ENCODE assay signal across 19 cellular contexts in genomic region chr4:40581254-40582140, GRCh38. TPM values are rescaled to one million over a fixed set of nuclear protein-coding genes. Genes with fewer than 3 reads are reported as not detected.
A peak's percentile ranks its signal among the peaks of the same experiment; 100 is the strongest.
DNase-seq lines count a peak whose midpoint lies in the region; ATAC-seq, FAIRE-seq and TF ChIP-seq lines count a peak whose summit lies in the region.
"Had no signal": no experiment of that assay in that cellular context is flagged by ENCODE, and none has a peak within 500 bp of the region (broad histone marks: within the 10 kb centered on the region; RNA-seq: fewer than 3 reads in every experiment).

No MANE protein-coding gene starts in this region.

- H3K36me3 Mint-ChIP-seq in IgD-negative memory B cell: no peaks in the 10 kb centered on the region
- H3K36me3 Mint-ChIP-seq: immature natural killer cell had no signal

- intact Hi-C loops in adrenal gland (cut with DNase I): no loop called here

- WGBS in adrenal gland, 4 donors: 88 to 89% (median 88%) methylated on average over 15 of the region's 15 CpGs

- TF ChIP-seq POLR2A in adrenal gland (IDR thresholded peaks at IDR 0.05): no peak

- H3K9me3 ChIP-seq in adrenal gland (replicated peaks in 1 of 3) (no peaks in the 10 kb centered on the region), neutrophil (no peaks in the 10 kb centered on the region)
- H3K9me3 ChIP-seq: BLaER1, MG63 had no signal

- no peaks in the 10 kb centered on the region for H3K9me3 Mint-ChIP-seq in IgD-negative memory B cell
- H3K9me3 Mint-ChIP-seq: activated T-helper 17 cell treated with anti-CD3 and anti-CD28 coated beads, Interleukin-2, amount 50 U/mL, for 72 hours; immature natural killer cell had no signal

- ATAC-seq in HG02870 (IDR thresholded peaks at IDR 0.05; ENCODE audit: unreplicated experiment): no peak
- ATAC-seq: activated T-helper 17 cell treated with anti-CD3 and anti-CD28 coated beads, Interleukin-2, amount 50 U/mL, for 72 hours had no signal

- H3K36me3 ChIP-seq in adrenal gland (replicated peaks in 1 of 2) (no peaks in the 10 kb centered on the region), neutrophil (peaks cover 6% of the 10 kb centered on the region)
- H3K36me3 ChIP-seq: BLaER1, MG63 had no signal

- no peak for TF ChIP-seq CTCF in adrenal gland (IDR thresholded peaks at IDR 0.05)
- TF ChIP-seq CTCF in neutrophil (IDR thresholded peaks at IDR 0.05): no peak

- no peak for DNase-seq in GM18507 (ENCODE audit: extremely low spot score, insufficient read length, low read depth)
- peak in 1 of 7 donors; percentile 53 for DNase-seq in adrenal gland
- DNase-seq in AG08396 (ENCODE audit: low spot score): no peak
- no peak for DNase-seq in NCI-H82 (lab: John Stamatoyannopoulos, UW)
- DNase-seq: activated CD4-positive, alpha-beta T cell treated with anti-CD3 and anti-CD28 coated beads, Interleukin-2, amount 50 U/mL, for 48 hours; central memory CD4-positive, alpha-beta T cell; effector CD4-positive, alpha-beta T cell; GDM1; immature natural killer cell; MG63; NCI-H1694 treated with DMSO at 0.1 percent for 48 hours; NCI-H2227 treated with DMSO at 0.1 percent for 48 hours; stimulated activated CD4-positive, alpha-beta T cell treated with anti-CD3 and anti-CD28 coated beads, Interleukin-4, amount 100 ng/mL, for 1 hour had no signal

- FAIRE-seq in GM18507 (lab: Jason Lieb, UNC): peak; percentile 21
- FAIRE-seq: HTR-8/SVneo had no signal

- H3K27me3 ChIP-seq in adrenal gland (no peaks in the 10 kb centered on the region), neutrophil (no peaks in the 10 kb centered on the region)
- H3K27me3 ChIP-seq: BLaER1, MG63 had no signal

- H3K4me1 ChIP-seq in adrenal gland (replicated peaks in 1 of 2): peaks cover 44 to 50% of the 10 kb centered on the region in 2 donors
- peaks cover 63 to 70% of the 10 kb centered on the region in 2 experiments for H3K4me1 ChIP-seq in neutrophil (ENCODE audit: control insufficient read depth in 1 of 2, insufficient read depth in 1 of 2, low read depth in 1 of 2, low read length in 1 of 2)

- H3K4me3 ChIP-seq in adrenal gland (no peak overlapping the region), neutrophil (ENCODE audit: low read depth in 1 of 2, low read length in 1 of 2) (no peak overlapping the region)
- H3K4me3 ChIP-seq: BLaER1, MG63 had no signal

- H3K27me3 Mint-ChIP-seq in IgD-negative memory B cell: no peaks in the 10 kb centered on the region

- H3K27ac ChIP-seq in adrenal gland (peak overlapping the region in 3 of 5 donors; percentile 34 to 84 (median 64)), neutrophil (peak overlapping the region; percentile 42)
- H3K27ac ChIP-seq: BLaER1 had no signal

- H3K4me1 Mint-ChIP-seq in IgD-negative memory B cell: peaks cover 20 to 27% (median 22%) of the 10 kb centered on the region in 3 donors

- no peak overlapping the region for H3K4me3 Mint-ChIP-seq in IgD-negative memory B cell
- H3K4me3 Mint-ChIP-seq: activated T-helper 17 cell treated with anti-CD3 and anti-CD28 coated beads, Interleukin-2, amount 50 U/mL, for 72 hours; immature natural killer cell had no signal

- peak overlapping the region in 2 of 3 donors; percentile 33 to 80 for H3K27ac Mint-ChIP-seq in IgD-negative memory B cell
- H3K27ac Mint-ChIP-seq: immature natural killer cell had no signal

RNA-seq across cellular contexts. Expression of gene RBM47, which starts 48.2 kb away (rescaled TPM):
- 20.9 TPM for polyA plus RNA-seq in IgD-negative memory B cell
- total RNA-seq in adrenal gland: 100 to 1,000 TPM; 143 to 370 (median 175) TPM
- polyA plus RNA-seq in adrenal gland: 100 to 1,000 TPM in 1 of 3 donors, 10 to 100 TPM in 2; 25.7 to 117 (median 26.0) TPM
